In the genomic region with DNA sequence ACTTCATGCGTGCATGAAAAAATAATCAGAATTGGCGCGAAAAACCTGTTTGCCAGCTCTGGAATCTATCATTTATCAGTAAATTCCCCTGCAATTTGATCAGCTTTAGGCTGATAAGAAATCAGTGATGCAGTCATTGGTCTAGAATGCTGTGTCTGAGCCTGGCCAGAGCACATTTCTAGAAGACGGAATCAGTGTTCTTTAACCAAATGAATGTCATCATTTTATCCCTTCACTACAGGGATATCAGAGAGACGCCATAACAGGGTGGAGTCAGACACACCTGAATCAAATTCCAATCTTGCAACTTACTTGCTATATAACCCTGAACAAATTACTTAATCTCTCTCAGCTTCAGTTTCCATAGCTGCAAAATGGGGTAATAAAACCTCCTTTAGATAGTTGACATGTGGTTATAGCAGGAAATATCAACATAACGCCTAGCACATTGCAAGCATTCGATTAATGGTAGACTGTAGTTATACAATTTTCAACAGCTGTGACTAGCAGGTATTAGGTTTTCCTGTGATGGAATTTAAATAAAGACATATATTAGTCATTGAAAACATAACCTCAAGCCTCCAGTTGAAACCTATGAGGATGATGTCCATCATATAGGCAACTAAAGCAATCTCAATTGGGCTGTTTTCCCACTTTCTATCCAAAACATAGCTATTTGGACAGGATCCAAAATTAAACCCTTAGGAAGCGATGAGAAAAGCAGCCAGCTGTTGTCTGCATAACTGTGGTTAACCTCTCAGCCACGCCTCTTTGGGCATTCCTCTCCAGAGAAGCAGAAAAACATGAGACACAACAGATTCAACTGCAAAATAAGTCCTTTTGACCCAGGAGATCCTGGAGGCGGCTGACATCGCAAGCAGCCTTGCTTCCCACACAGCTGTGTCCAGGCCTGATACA, we compare ENCODE assay signal across 8 cellular contexts. TPM values are rescaled to one million over a fixed set of nuclear protein-coding genes. Genes with fewer than 3 reads are reported as not detected.
A peak's percentile ranks its signal among the peaks of the same experiment; 100 is the strongest.
DNase-seq lines count a peak whose midpoint lies in the region; ATAC-seq lines count a peak whose summit lies in the region.

No MANE protein-coding gene starts in this region.

- no peaks in the 10 kb centered on the region for H3K36me3 ChIP-seq in trophoblast cell (ENCODE audit: control insufficient read depth in 1 of 2, insufficient read depth in 2 of 2, low read length in 2 of 2)

- H3K79me1 ChIP-seq in trophoblast cell (ENCODE audit: low read length), result peaks cover 15% of the 10 kb centered on the region

- peak; percentile 9 for DNase-seq in activated gamma-delta T cell treated with Interleukin-2 at 50 U/mL for 16 hours
- no peak for DNase-seq in activated gamma-delta T cell (lab: John Stamatoyannopoulos, UW)
- peak; percentile 34 for DNase-seq in SK-N-DZ (ENCODE audit: low spot score)
- DNase-seq in central memory CD4-positive, alpha-beta T cell, result peak; percentile 48
- peak; percentile 88 to 97 for DNase-seq in trophoblast cell
- DNase-seq in KG1 (lab: John Stamatoyannopoulos, UW), result no peak
- DNase-seq in globus pallidus (ENCODE audit: low spot score), result no peak

- ATAC-seq in GM19397 (IDR thresholded peaks at IDR 0.05; ENCODE audit: unreplicated experiment), result no peak

- no peak overlapping the region for H2BK5ac ChIP-seq in trophoblast cell (ENCODE audit: low read depth, low read length, poor library complexity)

- H3K9me3 ChIP-seq in trophoblast cell (ENCODE audit: insufficient read depth, low read depth, low read length), result no peaks in the 10 kb centered on the region

- no peaks in the 10 kb centered on the region for H3K27me3 ChIP-seq in trophoblast cell (ENCODE audit: insufficient read depth, low read length)

- no peak overlapping the region for H2AFZ ChIP-seq in trophoblast cell (ENCODE audit: insufficient read depth, low read length, poor library complexity)

- H3K4ac ChIP-seq in trophoblast cell (ENCODE audit: low read depth, low read length), result no peak overlapping the region

- no peaks in the 10 kb centered on the region for H3K79me2 ChIP-seq in trophoblast cell (ENCODE audit: control insufficient read depth, insufficient read depth, low read length, poor library complexity)

- no peak overlapping the region for H2BK12ac ChIP-seq in trophoblast cell (ENCODE audit: low read length)

- WGBS in trophoblast cell (ENCODE audit: extremely low coverage, insufficient coverage, insufficient read length), result no CpG with 5 or more reads among the region's 11 CpGs

- no peak overlapping the region for H3K23ac ChIP-seq in trophoblast cell (ENCODE audit: low read length)

- no peak overlapping the region for H4K91ac ChIP-seq in trophoblast cell (ENCODE audit: low read depth, low read length)

- H3K4me3 ChIP-seq in trophoblast cell (ENCODE audit: low read depth, low read length), result no peak overlapping the region

- H3K18ac ChIP-seq in trophoblast cell (ENCODE audit: low read length), result no peak overlapping the region

- H4K12ac ChIP-seq in trophoblast cell (ENCODE audit: low read depth, low read length), result no peak overlapping the region

- H3K14ac ChIP-seq in trophoblast cell (ENCODE audit: low read length), result no peak overlapping the region

- H4K8ac ChIP-seq in trophoblast cell (ENCODE audit: low read depth, low read length), result no peak overlapping the region

- peak overlapping the region; percentile 32 for H2AK5ac ChIP-seq in trophoblast cell (ENCODE audit: low read length)

- H3K4me2 ChIP-seq in trophoblast cell (ENCODE audit: low read length), result peak overlapping the region; percentile 4

- no peak overlapping the region for H3K9ac ChIP-seq in trophoblast cell (ENCODE audit: low read length)

- no peak overlapping the region for H2BK120ac ChIP-seq in trophoblast cell (ENCODE audit: insufficient read depth, low read length, poor library complexity)

- peak overlapping the region; percentile 90 for H3K27ac ChIP-seq in trophoblast cell (ENCODE audit: low read depth, low read length)

- H3K4me1 ChIP-seq in trophoblast cell (ENCODE audit: control insufficient read depth in 1 of 2, insufficient read depth in 2 of 2, low read length in 2 of 2), result peaks cover 5 to 9% of the 10 kb centered on the region in 2 experiments

RNA-seq across cellular contexts. Expression of a gene that starts 51.6 kb away (rescaled TPM):
- polyA plus RNA-seq in SK-N-DZ (2014; cell fraction: cytosol; rRNA removed), result 8.7 and 11.0 TPM in 2 replicates
- 6.1 and 7.5 TPM in 2 replicates for polyA plus RNA-seq in SK-N-DZ (2014; cell fraction: nucleus; rRNA removed)
- polyA plus RNA-seq in trophoblast cell (2013), result 59.8 and 60.3 TPM in 2 replicates

Comparison
In these comparisons a context has a peak if more than half of its experiments do, and no peak if none do; other contexts are left out.
1. DNase-seq: peak in activated gamma-delta T cell treated with Interleukin-2 at 50 U/mL for 16 hours (single experiment), SK-N-DZ (single experiment), central memory CD4-positive, alpha-beta T cell (single experiment) and trophoblast cell (2 of 2); none in activated gamma-delta T cell (single experiment), KG1 (single experiment) and globus pallidus (single experiment).